24 cellular contexts compared by ENCODE assay signal in genomic region chr7:16365177-16365576, GRCh38. TPM values are rescaled to one million over a fixed set of nuclear protein-coding genes. Genes with fewer than 3 reads are reported as not detected.
DNase-seq lines count a peak whose midpoint lies in the region; ATAC-seq and TF ChIP-seq lines count a peak whose summit lies in the region.
"Had no signal": no experiment of that assay in that cellular context is flagged by ENCODE, and none has a peak within 500 bp of the region (broad histone marks: within the 10 kb centered on the region; RNA-seq: fewer than 3 reads in every experiment).

No MANE protein-coding gene starts in this region.

- peak; percentile 25 for DNase-seq in NCI-H1105 treated with DMSO at 0.1 percent for 48 hours (lab: John Stamatoyannopoulos, UW)
- DNase-seq in NCI-H1105 (lab: John Stamatoyannopoulos, UW), result no peak
- peak; percentile 31 for DNase-seq in OCI-M1 (lab: John Stamatoyannopoulos, UW)
- DNase-seq in nephron progenitor cell, result no peak
- DNase-seq in HUDEP-2 (lab: John Stamatoyannopoulos, UW; ENCODE audit: unreplicated experiment in 76 of 76), result no peak
- no peak for DNase-seq in dermis blood vessel endothelial cell
- no peak for DNase-seq in SHP77 (lab: John Stamatoyannopoulos, UW)
- DNase-seq: activated CD4-positive, alpha-beta memory T cell treated with anti-CD3 and anti-CD28 coated beads, Interleukin-2, amount 10 ng/mL, durations not matched to agents 7 days and 5 days; activated CD4-positive, CD25-positive, alpha-beta regulatory T cell treated with anti-CD3 and anti-CD28 coated beads, Interleukin-2, amount 50 U/mL, for 72 hours; activated naive CD8-positive, alpha-beta T cell treated with anti-CD3 and anti-CD28 coated beads for 36 hours; CD4-positive, alpha-beta memory T cell; dorsolateral prefrontal cortex; head of caudate nucleus; KG1; left colon; NCI-H187; NCI-H774; nucleus accumbens; psoas muscle; SHP77 treated with DMSO at 0.1 percent for 48 hours; transverse colon had no signal

- H3K36me3 Mint-ChIP-seq in nephron progenitor cell (ENCODE audit: low read depth), result no peaks in the 10 kb centered on the region
- H3K36me3 Mint-ChIP-seq: CD4-positive, alpha-beta memory T cell had no signal

- H3K9me3 Mint-ChIP-seq in nephron progenitor cell, result no peaks in the 10 kb centered on the region
- H3K9me3 Mint-ChIP-seq: activated CD4-positive, alpha-beta memory T cell treated with anti-CD3 and anti-CD28 coated beads, Interleukin-2, amount 10 ng/mL, durations not matched to agents 7 days and 5 days; activated naive CD8-positive, alpha-beta T cell treated with anti-CD3 and anti-CD28 coated beads for 36 hours; central memory CD8-positive, alpha-beta T cell had no signal

- TF ChIP-seq CTCF in nephron progenitor cell (IDR thresholded peaks at IDR 0.05), result no peak

- H3K27me3 Mint-ChIP-seq in nephron progenitor cell (ENCODE audit: low read depth, poor library complexity), result no peaks in the 10 kb centered on the region
- H3K27me3 Mint-ChIP-seq: activated CD4-positive, alpha-beta memory T cell treated with anti-CD3 and anti-CD28 coated beads, Interleukin-2, amount 10 ng/mL, durations not matched to agents 7 days and 5 days; activated naive CD8-positive, alpha-beta T cell treated with anti-CD3 and anti-CD28 coated beads for 36 hours; central memory CD8-positive, alpha-beta T cell had no signal

- H3K4me3 Mint-ChIP-seq in nephron progenitor cell, result no peak overlapping the region
- H3K4me3 Mint-ChIP-seq: activated CD4-positive, alpha-beta memory T cell treated with anti-CD3 and anti-CD28 coated beads, Interleukin-2, amount 10 ng/mL, durations not matched to agents 7 days and 5 days; activated naive CD8-positive, alpha-beta T cell treated with anti-CD3 and anti-CD28 coated beads for 36 hours; CD4-positive, alpha-beta memory T cell; central memory CD8-positive, alpha-beta T cell had no signal

- peak overlapping the region; percentile 26 for H3K27ac Mint-ChIP-seq in nephron progenitor cell
- H3K27ac Mint-ChIP-seq: activated CD4-positive, alpha-beta memory T cell treated with anti-CD3 and anti-CD28 coated beads, Interleukin-2, amount 10 ng/mL, durations not matched to agents 7 days and 5 days; activated naive CD8-positive, alpha-beta T cell treated with anti-CD3 and anti-CD28 coated beads for 36 hours; CD4-positive, alpha-beta memory T cell had no signal

- peak; percentile 37 for ATAC-seq in GM21423 (IDR thresholded peaks at IDR 0.05; ENCODE audit: unreplicated experiment)
- ATAC-seq: left colon, psoas muscle had no signal

- peaks cover 4% of the 10 kb centered on the region for H3K4me1 Mint-ChIP-seq in nephron progenitor cell
- H3K4me1 Mint-ChIP-seq: activated CD4-positive, alpha-beta memory T cell treated with anti-CD3 and anti-CD28 coated beads, Interleukin-2, amount 10 ng/mL, durations not matched to agents 7 days and 5 days; activated naive CD8-positive, alpha-beta T cell treated with anti-CD3 and anti-CD28 coated beads for 36 hours; CD4-positive, alpha-beta memory T cell had no signal

RNA-seq across cellular contexts. Expression of gene CRPPA, which starts 56.2 kb away (rescaled TPM):
- total RNA-seq in dermis blood vessel endothelial cell, result 1.9 and 2.0 TPM in 2 replicates
- total RNA-seq: OCI-LY7 had no signal

Comparison
In these comparisons a context has a peak if more than half of its experiments do, and no peak if none do; other contexts are left out.
1. DNase-seq: peak in NCI-H1105 treated with DMSO at 0.1 percent for 48 hours (single experiment) and OCI-M1 (single experiment); none in NCI-H1105 (single experiment), nephron progenitor cell (single experiment), HUDEP-2 (0 of 76), dermis blood vessel endothelial cell (single experiment) and SHP77 (0 of 2).